In the genomic region with DNA sequence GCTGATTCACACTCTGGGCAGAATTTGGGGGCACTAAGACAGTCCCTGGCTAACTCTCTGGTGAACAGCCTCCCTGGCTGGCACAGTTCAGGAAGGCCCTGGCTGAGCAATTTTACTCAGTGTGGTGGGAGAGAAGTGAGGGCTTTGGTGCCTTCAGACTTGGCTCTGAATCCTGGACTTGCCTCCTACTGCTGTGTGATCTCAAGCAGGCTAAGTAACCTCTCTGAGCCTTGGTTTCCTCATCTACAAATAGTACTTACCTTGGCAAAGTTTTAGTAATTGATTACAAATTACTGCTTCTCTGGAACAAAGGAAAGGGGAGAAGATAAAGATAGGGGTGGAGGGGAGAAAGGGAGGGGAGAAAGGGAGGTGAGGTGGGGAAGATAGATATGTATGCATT, we compare ENCODE assay signal across 24 cellular contexts.
"Had no signal": no experiment of that assay in that cellular context is flagged by ENCODE, and none has a peak within 500 bp of the region (broad histone marks: within the 10 kb centered on the region; RNA-seq: fewer than 3 reads in every experiment).

No MANE protein-coding gene starts in this region.

- H3K4me3 ChIP-seq: gastrocnemius medialis, left lung, mucosa of descending colon, neural progenitor cell, prostate gland, right atrium auricular region, skin epidermis, spleen, thoracic aorta, tibial nerve, upper lobe of right lung, uterus had no signal

- FAIRE-seq: colon, kidney had no signal

- H3K9me3 ChIP-seq: gastrocnemius medialis, left lung, mucosa of descending colon, prostate gland, right atrium auricular region, spleen, thoracic aorta, tibial nerve, upper lobe of right lung, uterus had no signal

- H3K4me2 ChIP-seq: neural progenitor cell had no signal

- H3K27ac ChIP-seq: epithelial cell of prostate, gastrocnemius medialis, left lung, neural progenitor cell, prostate gland, right atrium auricular region, skin epidermis, spleen, thoracic aorta, tibial nerve, upper lobe of right lung, uterus had no signal

- H3K27me3 ChIP-seq: gastrocnemius medialis, left lung, neural progenitor cell, right atrium auricular region, tibial nerve, upper lobe of right lung, uterus had no signal

- H3K36me3 ChIP-seq: gastrocnemius medialis, left lung, neural progenitor cell, prostate gland, right atrium auricular region, spleen, thoracic aorta, tibial nerve, upper lobe of right lung, uterus had no signal

- ATAC-seq: esophagus mucosa; gastrocnemius medialis; left lung; naive thymus-derived CD4-positive, alpha-beta T cell; stimulated activated naive B cell treated with anti-CD40 and anti-IgM and Interleukin-4, amounts not matched to agents 10 μg/mL and 1 μg/mL and 100 μg/mL, for 72 hours; upper lobe of right lung had no signal

- H3K4me1 ChIP-seq: gastrocnemius medialis, left lung, prostate gland, right atrium auricular region, spleen, tibial nerve, upper lobe of right lung, uterus had no signal

- H3K9ac ChIP-seq: neural progenitor cell had no signal

- H2AFZ ChIP-seq: neural progenitor cell had no signal

- DNase-seq: effector CD8-positive, alpha-beta T cell; endodermal cell; gastrocnemius medialis; head of caudate nucleus; kidney; left lung; mesenchymal stem cell; naive thymus-derived CD4-positive, alpha-beta T cell; nucleus accumbens; spleen; stimulated activated CD4-positive, alpha-beta T cell treated with anti-CD3 and anti-CD28 coated beads, Interleukin-4, amount 100 ng/mL, for 4 hours; stimulated activated naive B cell treated with anti-CD40 and anti-IgM and Interleukin-4, amounts not matched to agents 10 μg/mL and 1 μg/mL and 100 μg/mL, for 72 hours; upper lobe of right lung; uterus had no signal
